ENCODE assay signal across 2 cellular contexts in the genomic region with DNA sequence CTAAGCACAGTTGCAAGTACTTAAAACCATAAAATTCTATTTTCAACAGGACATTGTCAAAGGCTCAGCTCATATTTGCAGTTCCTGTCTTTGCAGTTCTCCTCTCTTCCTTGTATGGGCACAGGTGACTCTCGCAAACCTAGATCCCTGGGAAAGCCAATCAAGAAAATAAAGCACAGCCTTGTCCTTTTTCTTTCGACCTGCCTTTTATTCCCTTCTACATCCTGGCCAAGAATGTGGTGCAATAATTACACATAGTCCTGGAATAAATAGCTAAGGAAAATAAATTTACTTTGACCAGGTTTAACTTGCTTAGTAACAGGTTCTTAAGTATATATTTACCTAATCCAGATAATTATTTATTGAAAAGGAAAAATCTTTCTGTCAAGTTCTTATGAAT.
A peak's percentile ranks its signal among the peaks of the same experiment; 100 is the strongest.
TF ChIP-seq lines count a peak whose summit lies in the region.

No MANE protein-coding gene starts in this region.

TF ChIP-seq in liver, 16 proteins besides CTCF, POLR2A, EP300 and RAD21:
- peak in 1 of 2 donors; percentile 41 for TF ChIP-seq RXRA (IDR thresholded peaks at IDR 0.05)
- peak; percentile 10 for TF ChIP-seq MAX (IDR thresholded peaks at IDR 0.05)
- peak in 1 of 2 donors; percentile 53 for TF ChIP-seq HNF4A (conservative IDR thresholded peaks at IDR 0.05)
- TF ChIP-seq FOXA2 (IDR thresholded peaks at IDR 0.05): peak; percentile 38
- TF ChIP-seq EGR1 (IDR thresholded peaks at IDR 0.05; ENCODE audit: low read depth in 2 of 2): peak in 1 of 2 donors; percentile 30
- TF ChIP-seq, protein P1, sequence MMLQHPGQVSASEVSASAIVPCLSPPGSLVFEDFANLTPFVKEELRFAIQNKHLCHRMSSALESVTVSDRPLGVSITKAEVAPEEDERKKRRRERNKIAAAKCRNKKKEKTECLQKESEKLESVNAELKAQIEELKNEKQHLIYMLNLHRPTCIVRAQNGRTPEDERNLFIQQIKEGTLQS (IDR thresholded peaks at IDR 0.05): no peak
- TF ChIP-seq ZBTB33 (IDR thresholded peaks at IDR 0.05): no peak

TF ChIP-seq in HepG2, 621 proteins besides CTCF, POLR2A, EP300 and RAD21:
- TF ChIP-seq HOXA9 (CRISPR knock-in tag; IDR thresholded peaks at IDR 0.05; ENCODE audit: borderline replicate concordance): no peak
- TF ChIP-seq ZNF644 (CRISPR knock-in tag; IDR thresholded peaks at IDR 0.05; ENCODE audit: low read depth): no peak
- TF ChIP-seq, protein P2, sequence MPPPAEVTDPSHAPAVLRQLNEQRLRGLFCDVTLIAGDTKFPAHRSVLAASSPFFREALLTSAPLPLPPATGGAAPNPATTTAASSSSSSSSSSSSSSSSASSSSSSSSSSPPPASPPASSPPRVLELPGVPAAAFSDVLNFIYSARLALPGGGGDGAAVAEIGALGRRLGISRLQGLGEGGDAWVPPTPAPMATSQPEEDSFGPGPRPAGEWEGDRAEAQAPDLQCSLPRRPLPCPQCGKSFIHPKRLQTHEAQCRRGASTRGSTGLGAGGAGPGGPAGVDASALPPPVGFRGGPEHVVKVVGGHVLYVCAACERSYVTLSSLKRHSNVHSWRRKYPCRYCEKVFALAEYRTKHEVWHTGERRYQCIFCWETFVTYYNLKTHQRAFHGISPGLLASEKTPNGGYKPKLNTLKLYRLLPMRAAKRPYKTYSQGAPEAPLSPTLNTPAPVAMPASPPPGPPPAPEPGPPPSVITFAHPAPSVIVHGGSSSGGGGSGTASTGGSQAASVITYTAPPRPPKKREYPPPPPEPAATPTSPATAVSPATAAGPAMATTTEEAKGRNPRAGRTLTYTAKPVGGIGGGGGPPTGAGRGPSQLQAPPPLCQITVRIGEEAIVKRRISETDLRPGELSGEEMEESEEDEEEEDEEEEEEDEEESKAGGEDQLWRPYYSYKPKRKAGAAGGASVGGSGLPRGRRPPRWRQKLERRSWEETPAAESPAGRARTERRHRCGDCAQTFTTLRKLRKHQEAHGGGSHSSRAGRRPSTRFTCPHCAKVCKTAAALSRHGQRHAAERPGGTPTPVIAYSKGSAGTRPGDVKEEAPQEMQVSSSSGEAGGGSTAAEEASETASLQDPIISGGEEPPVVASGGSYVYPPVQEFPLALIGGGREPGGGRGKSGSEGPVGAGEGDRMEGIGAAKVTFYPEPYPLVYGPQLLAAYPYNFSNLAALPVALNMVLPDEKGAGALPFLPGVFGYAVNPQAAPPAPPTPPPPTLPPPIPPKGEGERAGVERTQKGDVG (CRISPR knock-in tag; IDR thresholded peaks at IDR 0.05; ENCODE audit: borderline replicate concordance): no peak
- no peak for TF ChIP-seq ZUFSP (CRISPR knock-in tag; IDR thresholded peaks at IDR 0.05; ENCODE audit: borderline replicate concordance)
- no peak for TF ChIP-seq POLR2G (IDR thresholded peaks at IDR 0.05; ENCODE audit: low read depth, low read length)
- TF ChIP-seq PAX8 (CRISPR knock-in tag; IDR thresholded peaks at IDR 0.05; ENCODE audit: borderline replicate concordance): no peak
- no peak for TF ChIP-seq ZNF264 (CRISPR knock-in tag; IDR thresholded peaks at IDR 0.05)
- no peak for TF ChIP-seq ATF2 (CRISPR knock-in tag; IDR thresholded peaks at IDR 0.05)
- no peak for TF ChIP-seq PLRG1 (conservative IDR thresholded peaks at IDR 0.05)
- TF ChIP-seq ZFP1 (CRISPR knock-in tag; IDR thresholded peaks at IDR 0.05): no peak
- TF ChIP-seq ARID2 (CRISPR knock-in tag; IDR thresholded peaks at IDR 0.05; ENCODE audit: borderline replicate concordance): no peak
